In the genomic region with DNA sequence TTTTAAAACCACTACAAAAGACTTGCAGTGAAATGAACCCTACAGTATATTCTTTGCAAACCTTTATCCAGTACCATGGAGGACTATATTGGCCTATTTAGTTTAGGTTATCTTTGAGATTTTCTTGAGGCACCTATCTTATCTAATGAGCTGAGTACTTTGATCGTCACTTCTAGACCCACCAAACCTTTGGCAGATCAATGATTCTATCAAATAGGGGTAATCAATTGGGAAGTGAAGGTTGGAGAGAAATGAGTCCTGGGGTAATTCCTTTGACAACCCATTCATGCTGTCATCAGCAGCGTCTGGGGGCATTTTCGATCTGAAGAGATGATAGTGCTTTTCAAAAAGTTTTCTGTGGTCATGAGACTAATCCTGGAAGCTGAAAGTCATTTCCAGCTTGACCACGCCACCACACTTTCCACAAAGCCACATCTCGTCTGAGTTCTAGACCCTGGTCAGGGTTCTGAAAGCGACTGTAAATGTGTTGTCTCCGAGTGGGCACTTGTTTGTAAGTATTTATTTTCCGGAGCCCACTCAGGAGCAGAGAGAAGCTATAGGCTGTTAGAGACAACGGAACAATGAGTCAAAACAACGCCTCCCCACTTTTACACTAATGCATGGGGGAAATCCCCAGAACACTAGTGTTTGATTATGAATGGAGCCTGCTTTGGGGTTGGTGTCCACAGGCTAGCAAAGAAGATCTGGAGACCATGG, we compare ENCODE assay signal across 8 cellular contexts. TPM values are rescaled to one million over a fixed set of nuclear protein-coding genes. Genes with fewer than 3 reads are reported as not detected.
A peak's percentile ranks its signal among the peaks of the same experiment; 100 is the strongest.
DNase-seq lines count a peak whose midpoint lies in the region; ATAC-seq and TF ChIP-seq lines count a peak whose summit lies in the region.

No MANE protein-coding gene starts in this region.

- no peak for TF ChIP-seq POLR2A in prostate gland (IDR thresholded peaks at IDR 0.05)

- peaks cover 9% of the 10 kb centered on the region for H3K27me3 ChIP-seq in prostate gland (replicated peaks; ENCODE audit: insufficient read depth)

- peak; percentile 68 for DNase-seq in CD1c-positive myeloid dendritic cell (ENCODE audit: extremely low spot score)
- peak; percentile 87 for DNase-seq in activated naive CD8-positive, alpha-beta T cell treated with anti-CD3 and anti-CD28 coated beads for 36 hours
- DNase-seq in midbrain (lab: John Stamatoyannopoulos, UW): no peak
- DNase-seq in NCI-H446 treated with DMSO at 0.1 percent for 48 hours (lab: John Stamatoyannopoulos, UW): no peak
- DNase-seq in prostate gland (ENCODE audit: low spot score): no peak
- DNase-seq in effector CD8-positive, alpha-beta T cell (lab: John Stamatoyannopoulos, UW): no peak

- ATAC-seq in GM21390 (IDR thresholded peaks at IDR 0.05; ENCODE audit: unreplicated experiment) (peak; percentile 32), HG03565 (IDR thresholded peaks at IDR 0.05; ENCODE audit: unreplicated experiment) (peak; percentile 41)

- no peak for TF ChIP-seq CTCF in prostate gland (IDR thresholded peaks at IDR 0.05)

- peaks cover 77% of the 10 kb centered on the region for H3K36me3 Mint-ChIP-seq in activated naive CD8-positive, alpha-beta T cell treated with anti-CD3 and anti-CD28 coated beads for 36 hours

- H3K9me3 Mint-ChIP-seq in activated naive CD8-positive, alpha-beta T cell treated with anti-CD3 and anti-CD28 coated beads for 36 hours: no peaks in the 10 kb centered on the region

- H3K4me3 Mint-ChIP-seq in activated naive CD8-positive, alpha-beta T cell treated with anti-CD3 and anti-CD28 coated beads for 36 hours: peak overlapping the region; percentile 49

- H3K4me3 ChIP-seq in prostate gland: no peak overlapping the region

- H3K27me3 Mint-ChIP-seq in activated naive CD8-positive, alpha-beta T cell treated with anti-CD3 and anti-CD28 coated beads for 36 hours: no peaks in the 10 kb centered on the region

- peak overlapping the region; percentile 79 for H3K27ac Mint-ChIP-seq in activated naive CD8-positive, alpha-beta T cell treated with anti-CD3 and anti-CD28 coated beads for 36 hours

- intact Hi-C loops in prostate gland (cut with DNase I): no loop called here

- WGBS in prostate gland: 84% methylated on average over 10 of the region's 10 CpGs

- peaks cover 70% of the 10 kb centered on the region for H3K4me1 Mint-ChIP-seq in activated naive CD8-positive, alpha-beta T cell treated with anti-CD3 and anti-CD28 coated beads for 36 hours

- H3K27ac ChIP-seq in prostate gland: no peak overlapping the region

- H3K36me3 ChIP-seq in prostate gland: no peaks in the 10 kb centered on the region

- H3K9me3 ChIP-seq in prostate gland: no peaks in the 10 kb centered on the region

- H3K4me1 ChIP-seq in prostate gland (replicated peaks): peaks cover 3% of the 10 kb centered on the region

RNA-seq across cellular contexts. Expression of gene EGR2, which starts 4.8 kb away (rescaled TPM):
- total RNA-seq in activated naive CD8-positive, alpha-beta T cell treated with anti-CD3 and anti-CD28 coated beads for 36 hours: 10 to 100 TPM; 52.1 to 53.2 TPM
- 1 to 10 TPM; 2.5 to 4.6 TPM for total RNA-seq in prostate gland

RNA-seq across cellular contexts. Expression of gene ADO, which starts 6.8 kb away (rescaled TPM):
- total RNA-seq in activated naive CD8-positive, alpha-beta T cell treated with anti-CD3 and anti-CD28 coated beads for 36 hours: 10 to 100 TPM; 22.5 to 23.3 TPM
- total RNA-seq in prostate gland: 10 to 100 TPM; 25.0 to 37.4 TPM

Comparison
In these comparisons a context has a peak if more than half of its experiments do, and no peak if none do; other contexts are left out.
1. DNase-seq: peak in CD1c-positive myeloid dendritic cell (single experiment) and activated naive CD8-positive, alpha-beta T cell treated with anti-CD3 and anti-CD28 coated beads for 36 hours (single experiment); none in midbrain (single experiment), NCI-H446 treated with DMSO at 0.1 percent for 48 hours (single experiment), prostate gland (single experiment) and effector CD8-positive, alpha-beta T cell (single experiment).
2. RNA of gene EGR2, which starts 4.8 kb away (total RNA-seq): 52.1 to 53.2 TPM in activated naive CD8-positive, alpha-beta T cell treated with anti-CD3 and anti-CD28 coated beads for 36 hours; 2.5 to 4.6 TPM in prostate gland; every median in the first group is over 4 times any median in the second.